ENCODE assay signal across 12 cellular contexts in the genomic region with DNA sequence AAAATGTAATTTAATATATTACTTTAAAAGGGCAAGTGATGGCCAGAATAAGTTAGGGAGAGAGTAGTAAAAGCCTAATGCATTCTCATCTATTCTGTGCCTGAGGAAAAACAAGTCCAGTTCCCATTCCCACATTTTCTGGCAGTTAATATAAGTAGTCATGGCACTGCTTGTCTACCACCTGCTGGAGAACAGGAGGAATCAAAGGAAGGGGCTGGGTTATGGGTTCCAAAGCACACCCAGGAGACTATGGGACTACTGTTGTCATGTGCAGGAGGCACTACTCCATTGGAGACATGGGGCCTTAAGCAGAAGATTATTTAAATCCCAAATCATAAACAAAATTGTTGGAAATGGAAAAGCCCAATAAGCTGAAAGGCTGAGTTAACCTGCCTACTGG.
DNase-seq lines count a peak whose midpoint lies in the region; ATAC-seq and TF ChIP-seq lines count a peak whose summit lies in the region.
"Had no signal": no experiment of that assay in that cellular context is flagged by ENCODE, and none has a peak within 500 bp of the region (broad histone marks: within the 10 kb centered on the region; RNA-seq: fewer than 3 reads in every experiment).

No MANE protein-coding gene starts in this region.

- no peak overlapping the region for H3K4me3 Mint-ChIP-seq in neural progenitor cell

- intact Hi-C loops in stomach (cut with DNase I; ENCODE audit: low total_unique reads) = no loop called here

- H3K36me3 ChIP-seq in neural progenitor cell = no peaks in the 10 kb centered on the region
- H3K36me3 ChIP-seq in stomach = no peaks in the 10 kb centered on the region
- H3K36me3 ChIP-seq: ascending aorta had no signal

- no peak overlapping the region for H3K27ac Mint-ChIP-seq in neural progenitor cell

- no peaks in the 10 kb centered on the region for H4K20me1 ChIP-seq in neural progenitor cell (ENCODE audit: low read depth)

- no peak for TF ChIP-seq EP300 in stomach (IDR thresholded peaks at IDR 0.05)

- H3K4me1 ChIP-seq in neural progenitor cell (no peaks in the 10 kb centered on the region), stomach (no peaks in the 10 kb centered on the region)
- H3K4me1 ChIP-seq: ascending aorta had no signal

- no peaks in the 10 kb centered on the region for H3K36me3 Mint-ChIP-seq in neural progenitor cell

- H3K9me3 ChIP-seq in neural progenitor cell (ENCODE audit: low read depth) = no peaks in the 10 kb centered on the region
- H3K9me3 ChIP-seq in stomach = no peaks in the 10 kb centered on the region
- H3K9me3 ChIP-seq: ascending aorta had no signal

- H3K4me2 ChIP-seq in neural progenitor cell = no peak overlapping the region

- no peak overlapping the region for H3K9ac ChIP-seq in neural progenitor cell

- no peak for TF ChIP-seq POLR2A in stomach (IDR thresholded peaks at IDR 0.05)

- DNase-seq in DMS53 (lab: John Stamatoyannopoulos, UW) (peak; percentile 49), DMS53 treated with DMSO at 0.1 percent for 48 hours (lab: John Stamatoyannopoulos, UW; ENCODE audit: unreplicated experiment) (no peak), M059J (ENCODE audit: low read depth) (peak; percentile 23), cerebellar cortex (ENCODE audit: low spot score) (peak; percentile 1), neural progenitor cell (ENCODE audit: low spot score) (peak; percentile 6), stomach (no peak)
- DNase-seq: mesenchymal stem cell; stimulated activated naive CD4-positive, alpha-beta T cell treated with Interleukin-2 at 50 U/mL for 16 hours had no signal

- TF ChIP-seq CTCF in neural progenitor cell (IDR thresholded peaks at IDR 0.05) (peak; percentile 23), stomach (IDR thresholded peaks at IDR 0.05) (no peak)

- H3K27ac ChIP-seq in neural progenitor cell = no peak overlapping the region
- H3K27ac ChIP-seq in stomach = no peak overlapping the region
- H3K27ac ChIP-seq: ascending aorta, skin epidermis had no signal

- no peak overlapping the region for H2AFZ ChIP-seq in neural progenitor cell (replicated peaks)

- no peaks in the 10 kb centered on the region for H3K79me2 ChIP-seq in neural progenitor cell (ENCODE audit: low read depth)

- peaks cover 5% of the 10 kb centered on the region for H3K4me1 Mint-ChIP-seq in neural progenitor cell

- no peak for ATAC-seq in HG02623 (IDR thresholded peaks at IDR 0.05; ENCODE audit: unreplicated experiment)
- ATAC-seq in GM18907 (IDR thresholded peaks at IDR 0.05; ENCODE audit: unreplicated experiment) = no peak

- H3K4me3 ChIP-seq in neural progenitor cell (no peak overlapping the region), stomach (no peak overlapping the region)
- H3K4me3 ChIP-seq: ascending aorta, skin epidermis had no signal

- H3K27me3 ChIP-seq in neural progenitor cell (no peaks in the 10 kb centered on the region), stomach (no peaks in the 10 kb centered on the region)
- H3K27me3 ChIP-seq: ascending aorta had no signal

- no peaks in the 10 kb centered on the region for H3K9me3 Mint-ChIP-seq in neural progenitor cell

- H3K27me3 Mint-ChIP-seq in neural progenitor cell (ENCODE audit: insufficient read depth, low read depth) = no peaks in the 10 kb centered on the region

- H3F3A ChIP-seq in neural progenitor cell (ENCODE audit: low read depth) = no peaks in the 10 kb centered on the region

Comparison
In these comparisons a context has a peak if more than half of its experiments do, and no peak if none do; other contexts are left out.
1. DNase-seq: peak in DMS53 (single experiment), M059J (single experiment), cerebellar cortex (single experiment) and neural progenitor cell (single experiment); none in DMS53 treated with DMSO at 0.1 percent for 48 hours (single experiment) and stomach (single experiment).